Comparison of ENCODE assay signal across 8 cellular contexts in the genomic region with DNA sequence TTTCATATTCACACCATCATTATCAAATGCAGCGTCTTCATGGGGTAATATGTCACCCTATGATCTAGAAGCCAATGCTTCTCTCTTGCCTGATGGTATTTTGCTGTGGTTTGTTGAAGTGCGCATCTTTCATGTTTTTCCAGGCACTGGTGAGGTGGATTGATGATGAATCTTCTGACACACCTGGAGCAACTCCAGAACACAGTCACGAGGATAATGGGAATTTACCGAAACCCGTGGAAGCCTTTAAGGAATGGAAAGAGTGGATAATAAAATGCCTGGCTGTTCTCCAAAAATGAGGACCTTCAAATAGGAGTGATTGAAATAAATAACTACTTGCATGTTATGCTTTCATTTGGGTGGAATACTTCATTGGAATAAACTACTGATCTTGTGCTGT. TPM values are rescaled to one million over a fixed set of nuclear protein-coding genes. Genes with fewer than 3 reads are reported as not detected.
DNase-seq lines count a peak whose midpoint lies in the region; ATAC-seq and TF ChIP-seq lines count a peak whose summit lies in the region.
"Not testable (repeated sequence)": the region's sequence is repeated elsewhere in the genome, so short reads cannot be mapped to it uniquely, and the experiment has no call there.

No MANE protein-coding gene starts in this region.

- TF ChIP-seq CTCF in CD4-positive, alpha-beta T cell (IDR thresholded peaks at IDR 0.05); natural killer cell (IDR thresholded peaks at IDR 0.05); uterus (IDR thresholded peaks at IDR 0.05): not testable (repeated sequence)

- not testable (repeated sequence) for H3K79me2 ChIP-seq in Karpas-422 (ENCODE audit: low read length)

- H3K9me2 ChIP-seq in Karpas-422 (replicated peaks; ENCODE audit: insufficient read depth, low read length), result not testable (repeated sequence)

- not testable (repeated sequence) for ATAC-seq in CD4-positive, alpha-beta T cell (ENCODE audit: poor library complexity); T-helper 17 cell; activated CD8-positive, alpha-beta T cell treated with anti-CD3 and anti-CD28 coated beads, Interleukin-2, amount 10 ng/mL, durations not matched to agents 7 days and 5 days; effector memory CD8-positive, alpha-beta T cell (replicated peaks); natural killer cell

- H3K36me3 ChIP-seq in Karpas-422 (ENCODE audit: insufficient read depth, low read length), result peaks cover 43% of the 10 kb centered on the region
- not testable (repeated sequence) for H3K36me3 ChIP-seq in uterus

- H2AFZ ChIP-seq in Karpas-422 (ENCODE audit: low read length), result not testable (repeated sequence)

- H3K4me3 ChIP-seq in Karpas-422 (ENCODE audit: low read length); uterus: not testable (repeated sequence)

- peak overlapping the region; percentile 96 for H3K27ac Mint-ChIP-seq in CD4-positive, alpha-beta T cell
- H3K27ac Mint-ChIP-seq in T-helper 17 cell, result peak overlapping the region; percentile 99
- H3K27ac Mint-ChIP-seq in activated CD8-positive, alpha-beta T cell treated with anti-CD3 and anti-CD28 coated beads, Interleukin-2, amount 10 ng/mL, durations not matched to agents 7 days and 5 days, result peak overlapping the region; percentile 79
- peak overlapping the region; percentile 13 for H3K27ac Mint-ChIP-seq in activated naive CD4-positive, alpha-beta T cell treated with anti-CD3 and anti-CD28 coated beads, Interleukin-2, amount 50 U/mL, for 24 hours
- peak overlapping the region; percentile 97 to 98 for H3K27ac Mint-ChIP-seq in effector memory CD8-positive, alpha-beta T cell
- H3K27ac Mint-ChIP-seq in natural killer cell, result peak overlapping the region; percentile 97 to 100

- H3K27me3 Mint-ChIP-seq in CD4-positive, alpha-beta T cell; T-helper 17 cell; activated CD8-positive, alpha-beta T cell treated with anti-CD3 and anti-CD28 coated beads, Interleukin-2, amount 10 ng/mL, durations not matched to agents 7 days and 5 days (ENCODE audit: low read depth); activated naive CD4-positive, alpha-beta T cell treated with anti-CD3 and anti-CD28 coated beads, Interleukin-2, amount 50 U/mL, for 24 hours; effector memory CD8-positive, alpha-beta T cell; natural killer cell (ENCODE audit: low read depth in 2 of 2): not testable (repeated sequence)

- not testable (repeated sequence) for H3K9me3 Mint-ChIP-seq in CD4-positive, alpha-beta T cell; activated CD8-positive, alpha-beta T cell treated with anti-CD3 and anti-CD28 coated beads, Interleukin-2, amount 10 ng/mL, durations not matched to agents 7 days and 5 days (ENCODE audit: insufficient read depth); activated naive CD4-positive, alpha-beta T cell treated with anti-CD3 and anti-CD28 coated beads, Interleukin-2, amount 50 U/mL, for 24 hours; effector memory CD8-positive, alpha-beta T cell; natural killer cell

- CTCF ChIA-PET in CD4-positive, alpha-beta T cell (lab: Charles Lee), result interaction anchor here (0.7 kb wide), 1 partner anchor 56 kb away, joined by 3 read pairs; no protein-coding TSS in a partner anchor
- CTCF ChIA-PET in activated CD8-positive, alpha-beta T cell treated with anti-CD3 and anti-CD28 coated beads, Interleukin-2, amount 10 ng/mL, durations not matched to agents 7 days and 5 days (lab: Charles Lee), result interaction anchor here (1.0 to 1.3 kb wide), 2 partner anchors 9 to 56 kb away, joined by 3 read pairs; a partner anchor contains a TSS

- H3K27me3 ChIP-seq in CD4-positive, alpha-beta T cell (ENCODE audit: control insufficient read depth, insufficient read depth, low read length); Karpas-422 (ENCODE audit: low read length); uterus: not testable (repeated sequence)

- H3K27ac ChIP-seq in CD4-positive, alpha-beta T cell (ENCODE audit: low read depth, low read length), result peak overlapping the region; percentile 84
- H3K27ac ChIP-seq in Karpas-422 (ENCODE audit: low read length) (peak overlapping the region; percentile 98), uterus (peak overlapping the region; percentile 55 to 83)

- TF ChIP-seq POLR2A in uterus (IDR thresholded peaks at IDR 0.05), result not testable (repeated sequence)

- not testable (repeated sequence) for H4K20me1 ChIP-seq in Karpas-422 (ENCODE audit: insufficient read depth, low read depth, low read length)

- H3K9me3 ChIP-seq in CD4-positive, alpha-beta T cell (ENCODE audit: control insufficient read depth, low read length); Karpas-422 (ENCODE audit: low read length); T-helper 17 cell (ENCODE audit: control insufficient read depth, low read length, poor library complexity, severe bottlenecking); uterus: not testable (repeated sequence)

- peaks cover 88% of the 10 kb centered on the region for H3K4me1 Mint-ChIP-seq in CD4-positive, alpha-beta T cell (ENCODE audit: low read depth)
- H3K4me1 Mint-ChIP-seq in T-helper 17 cell, result peaks cover 62% of the 10 kb centered on the region
- H3K4me1 Mint-ChIP-seq in activated CD8-positive, alpha-beta T cell treated with anti-CD3 and anti-CD28 coated beads, Interleukin-2, amount 10 ng/mL, durations not matched to agents 7 days and 5 days (ENCODE audit: low read depth), result peaks cover 87% of the 10 kb centered on the region
- peaks cover 86% of the 10 kb centered on the region for H3K4me1 Mint-ChIP-seq in activated naive CD4-positive, alpha-beta T cell treated with anti-CD3 and anti-CD28 coated beads, Interleukin-2, amount 50 U/mL, for 24 hours
- H3K4me1 Mint-ChIP-seq in effector memory CD8-positive, alpha-beta T cell (ENCODE audit: low read depth in 2 of 2), result peaks cover 58 to 62% of the 10 kb centered on the region in 2 donors
- peaks cover 74 to 79% of the 10 kb centered on the region in 2 donors for H3K4me1 Mint-ChIP-seq in natural killer cell

- peaks cover 78% of the 10 kb centered on the region for H3K4me1 ChIP-seq in Karpas-422 (ENCODE audit: low read length)
- H3K4me1 ChIP-seq in uterus, result not testable (repeated sequence)

- POLR2A ChIA-PET in CD4-positive, alpha-beta T cell (lab: Charles Lee), result interaction anchor here (1.0 to 1.5 kb wide), 3 partner anchors 8 to 182 kb away, joined by 3 to 10 read pairs (median 3); a partner anchor contains a TSS
- POLR2A ChIA-PET in activated CD8-positive, alpha-beta T cell treated with anti-CD3 and anti-CD28 coated beads, Interleukin-2, amount 10 ng/mL, durations not matched to agents 7 days and 5 days (lab: Charles Lee), result interaction anchor here (3.0 kb wide), 1 partner anchor 9 kb away, joined by 28 read pairs; a partner anchor contains a TSS

- not testable (repeated sequence) for DNase-seq in CD4-positive, alpha-beta T cell; Karpas-422; T-helper 17 cell; activated CD8-positive, alpha-beta T cell treated with anti-CD3 and anti-CD28 coated beads, Interleukin-2, amount 10 ng/mL, durations not matched to agents 7 days and 5 days; effector memory CD8-positive, alpha-beta T cell; natural killer cell
- DNase-seq in uterus, result peak in 1 of 2 donors; percentile 44

- intact Hi-C loops in CD4-positive, alpha-beta T cell (cut with DNase I, micrococcal nuclease); uterus (cut with DNase I; ENCODE audit: low total_unique reads): not testable (repeated sequence)
- intact Hi-C loops in natural killer cell (cut with micrococcal nuclease), result loop anchor here (5.0 kb wide), 1 partner anchor 49 kb away; no protein-coding TSS in a partner anchor

- H3K36me3 Mint-ChIP-seq in CD4-positive, alpha-beta T cell (ENCODE audit: low read depth), result peaks cover 44% of the 10 kb centered on the region
- H3K36me3 Mint-ChIP-seq in T-helper 17 cell (ENCODE audit: low read depth); natural killer cell: not testable (repeated sequence)
- H3K36me3 Mint-ChIP-seq in activated CD8-positive, alpha-beta T cell treated with anti-CD3 and anti-CD28 coated beads, Interleukin-2, amount 10 ng/mL, durations not matched to agents 7 days and 5 days (ENCODE audit: low read depth), result peaks cover 63% of the 10 kb centered on the region
- peaks cover 21% of the 10 kb centered on the region for H3K36me3 Mint-ChIP-seq in activated naive CD4-positive, alpha-beta T cell treated with anti-CD3 and anti-CD28 coated beads, Interleukin-2, amount 50 U/mL, for 24 hours
- H3K36me3 Mint-ChIP-seq in effector memory CD8-positive, alpha-beta T cell (ENCODE audit: insufficient read depth), result peaks cover 42% of the 10 kb centered on the region

- not testable (repeated sequence) for H3K4me2 ChIP-seq in Karpas-422 (ENCODE audit: low read depth, low read length, poor library complexity, severe bottlenecking)

- peak overlapping the region; percentile 35 for H3K4me3 Mint-ChIP-seq in CD4-positive, alpha-beta T cell
- H3K4me3 Mint-ChIP-seq in T-helper 17 cell, result peak overlapping the region; percentile 75
- not testable (repeated sequence) for H3K4me3 Mint-ChIP-seq in activated CD8-positive, alpha-beta T cell treated with anti-CD3 and anti-CD28 coated beads, Interleukin-2, amount 10 ng/mL, durations not matched to agents 7 days and 5 days; activated naive CD4-positive, alpha-beta T cell treated with anti-CD3 and anti-CD28 coated beads, Interleukin-2, amount 50 U/mL, for 24 hours
- H3K4me3 Mint-ChIP-seq in effector memory CD8-positive, alpha-beta T cell, result peak overlapping the region; percentile 70 to 79
- peak overlapping the region; percentile 93 for H3K4me3 Mint-ChIP-seq in natural killer cell

- H3K9ac ChIP-seq in Karpas-422 (ENCODE audit: low read length), result not testable (repeated sequence)

RNA-seq across cellular contexts. Expression of a gene that starts 8.8 kb away (rescaled TPM):
- total RNA-seq in CD4-positive, alpha-beta T cell, result 10 to 100 TPM; 63.0 to 64.9 TPM
- 66.7 and 136 TPM in 2 replicates for total RNA-seq in Karpas-422 (2014; rRNA removed; shearing (Covaris generic); ENCODE audit: low replicate concordance)
- total RNA-seq in T-helper 17 cell (10 to 100 TPM; 57.7 to 58.5 TPM), natural killer cell (100 to 1,000 TPM in 2 of 3 donors, 10 to 100 TPM in 1; 87.0 to 131 (median 107) TPM), uterus (10 to 100 TPM; 26.9 to 60.9 (median 35.1) TPM)
- 10 to 100 TPM; 79.9 to 80.0 TPM for total RNA-seq in activated CD8-positive, alpha-beta T cell treated with anti-CD3 and anti-CD28 coated beads, Interleukin-2, amount 10 ng/mL, durations not matched to agents 7 days and 5 days

RNA-seq across cellular contexts. Expression of a gene that starts 34.3 kb away (rescaled TPM):
- 1 to 10 TPM; 7.7 to 9.5 TPM for total RNA-seq in CD4-positive, alpha-beta T cell
- 44.7 and 59.9 TPM in 2 replicates for total RNA-seq in Karpas-422 (2014; rRNA removed; shearing (Covaris generic); ENCODE audit: low replicate concordance)
- total RNA-seq in T-helper 17 cell (1 to 10 TPM; 6.4 to 9.8 TPM), natural killer cell (10 to 100 TPM; 16.5 to 20.9 (median 19.4) TPM), uterus (1 to 10 TPM in 2 of 4 donors, under 1 TPM in 1, not detected in 1; 0.35 to 1.5 (median 1.0) TPM)
- 1 to 10 TPM; 6.9 to 7.1 TPM for total RNA-seq in activated CD8-positive, alpha-beta T cell treated with anti-CD3 and anti-CD28 coated beads, Interleukin-2, amount 10 ng/mL, durations not matched to agents 7 days and 5 days

RNA-seq across cellular contexts. Expression of a gene that starts 34.6 kb away (rescaled TPM):
- 10 to 100 TPM; 13.8 to 16.0 TPM for total RNA-seq in CD4-positive, alpha-beta T cell
- 47.1 and 63.2 TPM in 2 replicates for total RNA-seq in Karpas-422 (2014; rRNA removed; shearing (Covaris generic); ENCODE audit: low replicate concordance)
- total RNA-seq in T-helper 17 cell (10 to 100 TPM; 17.2 to 22.4 TPM), natural killer cell (10 to 100 TPM; 34.8 to 52.3 (median 39.3) TPM), uterus (1 to 10 TPM in 3 of 4 donors, under 1 TPM in 1; 0.59 to 6.4 (median 5.7) TPM)
- total RNA-seq in activated CD8-positive, alpha-beta T cell treated with anti-CD3 and anti-CD28 coated beads, Interleukin-2, amount 10 ng/mL, durations not matched to agents 7 days and 5 days, result 10 to 100 TPM in 1 of 2 experiments, 1 to 10 TPM in 1; 9.1 to 10.7 TPM

Comparison
In these comparisons a context has a peak if more than half of its experiments do, and no peak if none do; other contexts are left out.
1. H3K27ac Mint-ChIP-seq: peak in every context shown above with its lines; median percentile 99 in T-helper 17 cell; 98 in natural killer cell; 98 in effector memory CD8-positive, alpha-beta T cell; 96 in CD4-positive, alpha-beta T cell; 79 in activated CD8-positive, alpha-beta T cell treated with anti-CD3 and anti-CD28 coated beads, Interleukin-2, amount 10 ng/mL, durations not matched to agents 7 days and 5 days; 13 in activated naive CD4-positive, alpha-beta T cell treated with anti-CD3 and anti-CD28 coated beads, Interleukin-2, amount 50 U/mL, for 24 hours.